In the genomic region with DNA sequence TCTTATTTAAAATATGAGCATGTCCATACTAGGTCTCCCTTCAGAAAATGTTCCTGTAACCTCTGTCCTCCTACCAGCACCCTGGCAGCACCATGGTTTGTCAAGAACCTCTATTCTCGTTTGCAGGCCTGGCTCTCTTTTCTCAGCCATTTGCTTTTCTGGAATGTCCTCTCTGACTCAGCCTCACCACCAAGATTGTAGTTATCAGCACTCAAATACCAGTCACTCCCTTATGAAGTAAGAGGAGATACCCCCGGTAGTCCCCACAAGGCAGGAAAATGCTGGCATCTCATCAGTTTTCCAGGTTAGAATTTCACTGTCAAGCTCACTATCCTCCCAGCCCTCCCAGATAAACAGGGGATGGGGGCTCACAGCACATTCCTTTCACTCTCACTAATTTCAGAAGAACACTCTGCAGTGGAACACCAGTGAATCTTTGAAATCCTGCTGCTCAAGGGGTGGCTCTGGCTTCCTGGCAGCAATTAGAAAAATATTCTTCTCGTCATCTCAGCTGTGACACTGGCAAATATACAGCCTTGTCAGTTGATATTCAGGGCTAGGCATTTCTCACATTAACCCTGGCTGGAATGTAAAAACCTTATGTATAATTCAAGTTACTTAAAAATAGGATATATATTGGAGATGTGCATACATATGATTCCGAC, we compare ENCODE assay signal across 17 cellular contexts.
DNase-seq lines count a peak whose midpoint lies in the region; ATAC-seq and TF ChIP-seq lines count a peak whose summit lies in the region.
"Had no signal": no experiment of that assay in that cellular context is flagged by ENCODE, and none has a peak within 500 bp of the region (broad histone marks: within the 10 kb centered on the region; RNA-seq: fewer than 3 reads in every experiment).

No MANE protein-coding gene starts in this region.

- CTCF ChIA-PET in MCF 10A (lab: Yijun Ruan, JAX) = no interaction called here
- CTCF ChIA-PET in naive thymus-derived CD4-positive, alpha-beta T cell (lab: Charles Lee) = no interaction called here

- DNase-seq in MCF 10A (ENCODE audit: unreplicated experiment) (no peak), breast epithelium (ENCODE audit: low spot score in 2 of 2) (no peak), ascending aorta (ENCODE audit: low spot score in 2 of 2) (no peak), hepatocyte (ENCODE audit: low spot score) (peak; percentile 10), thoracic aorta (ENCODE audit: low spot score) (no peak), T1000 (lab: John Stamatoyannopoulos, UW) (no peak)
- no peak for DNase-seq in naive thymus-derived CD4-positive, alpha-beta T cell
- DNase-seq: activated CD4-positive, alpha-beta T cell treated with anti-CD3 and anti-CD28 coated beads for 4 hours; activated T-cell treated with anti-CD3 and anti-CD28 coated beads for 4 hours; adrenal gland; effector CD4-positive, alpha-beta T cell; nephron progenitor cell; stomach had no signal

- no TSS peak for BruUV-seq in MCF 10A (replicated peaks; lab: Mats Ljungman, UMichigan)

- no peaks in the 10 kb centered on the region for H4K20me1 ChIP-seq in hepatocyte (ENCODE audit: insufficient read depth, poor library complexity, severe bottlenecking)

- peak overlapping the region; percentile 28 for H3K27ac Mint-ChIP-seq in MCF 10A (ENCODE audit: low read depth, unreplicated experiment)
- H3K27ac Mint-ChIP-seq in naive thymus-derived CD4-positive, alpha-beta T cell = no peak overlapping the region
- H3K27ac Mint-ChIP-seq: nephron progenitor cell; T-helper 1 cell treated with Interleukin-12 subunit alpha and Interleukin-12 subunit beta and Interleukin-4 antibody, amounts not matched to agents 30 μg/mL and 1 μg/mL, for 36 hours had no signal

- H3K9me2 ChIP-seq in hepatocyte (replicated peaks; ENCODE audit: insufficient read depth) = no peaks in the 10 kb centered on the region

- no peaks in the 10 kb centered on the region for H3K79me2 ChIP-seq in hepatocyte

- H3K4me1 ChIP-seq in breast epithelium (no peaks in the 10 kb centered on the region), ascending aorta (peaks cover 0 to 8% of the 10 kb centered on the region in 2 donors), hepatocyte (ENCODE audit: insufficient read depth) (no peaks in the 10 kb centered on the region), thoracic aorta (ENCODE audit: control insufficient read depth in 1 of 2, low read depth in 2 of 2) (peaks cover 5 to 12% of the 10 kb centered on the region in 2 donors)
- no peaks in the 10 kb centered on the region for H3K4me1 ChIP-seq in naive thymus-derived CD4-positive, alpha-beta T cell (ENCODE audit: control insufficient read depth in 2 of 2, insufficient read depth in 2 of 2, low read length in 2 of 2)
- H3K4me1 ChIP-seq: adrenal gland, stomach had no signal

- peak; percentile 65 for ATAC-seq in thoracic aorta (ENCODE audit: insufficient number of reproducible peaks, low FRiP score, low read depth)
- no peak for ATAC-seq in HG02870 (IDR thresholded peaks at IDR 0.05; ENCODE audit: unreplicated experiment)
- ATAC-seq in naive thymus-derived CD4-positive, alpha-beta T cell = no peak
- ATAC-seq: left lobe of liver had no signal

- H2AFZ ChIP-seq in hepatocyte = no peak overlapping the region

- WGBS in hepatocyte (ENCODE audit: low lambda C conversion rate, missing lambda C conversion rate) = 53% methylated on average over 4 of the region's 4 CpGs

- H3K27ac ChIP-seq in breast epithelium = no peak overlapping the region
- H3K27ac ChIP-seq in ascending aorta = peak overlapping the region; percentile 52 to 55
- no peak overlapping the region for H3K27ac ChIP-seq in hepatocyte
- peak overlapping the region; percentile 34 to 65 for H3K27ac ChIP-seq in thoracic aorta
- H3K27ac ChIP-seq in naive thymus-derived CD4-positive, alpha-beta T cell (ENCODE audit: low read depth, low read length) = no peak overlapping the region
- H3K27ac ChIP-seq: 22Rv1, adrenal gland, stomach had no signal

- POLR2A ChIA-PET in MCF 10A (lab: Yijun Ruan, JAX) = no interaction called here
- POLR2A ChIA-PET in naive thymus-derived CD4-positive, alpha-beta T cell (lab: Charles Lee) = no interaction called here

- intact Hi-C loops in MCF 10A (cut with micrococcal nuclease) = no loop called here
- intact Hi-C loops in breast epithelium (cut with DNase I; ENCODE audit: low total_unique reads) = no loop called here
- intact Hi-C loops in ascending aorta (cut with DNase I) = no loop called here
- intact Hi-C loops in naive thymus-derived CD4-positive, alpha-beta T cell (cut with micrococcal nuclease) = no loop called here

- no peak for TF ChIP-seq POLR2A in breast epithelium (IDR thresholded peaks at IDR 0.05)

- H3K4me3 ChIP-seq in breast epithelium (no peak overlapping the region), ascending aorta (no peak overlapping the region), hepatocyte (no peak overlapping the region), thoracic aorta (no peak overlapping the region)
- H3K4me3 ChIP-seq in naive thymus-derived CD4-positive, alpha-beta T cell (ENCODE audit: low read length) = no peak overlapping the region
- H3K4me3 ChIP-seq: adrenal gland, stomach had no signal

- no peak overlapping the region for H3K4me2 ChIP-seq in hepatocyte

- no peak for TF ChIP-seq CTCF in MCF 10A (IDR thresholded peaks at IDR 0.05; ENCODE audit: unreplicated experiment)
- TF ChIP-seq CTCF in breast epithelium (IDR thresholded peaks at IDR 0.05) = no peak
- no peak for TF ChIP-seq CTCF in ascending aorta (IDR thresholded peaks at IDR 0.05)
- TF ChIP-seq CTCF in hepatocyte (IDR thresholded peaks at IDR 0.05; ENCODE audit: poor library complexity) = no peak
- no peak for TF ChIP-seq CTCF in thoracic aorta (IDR thresholded peaks at IDR 0.05)

- H3K27me3 ChIP-seq in breast epithelium (no peaks in the 10 kb centered on the region), ascending aorta (no peaks in the 10 kb centered on the region), hepatocyte (no peaks in the 10 kb centered on the region), thoracic aorta (replicated peaks; ENCODE audit: insufficient read depth) (no peaks in the 10 kb centered on the region)
- no peaks in the 10 kb centered on the region for H3K27me3 ChIP-seq in naive thymus-derived CD4-positive, alpha-beta T cell (ENCODE audit: control insufficient read depth in 2 of 2, insufficient read depth in 2 of 2, low read length in 2 of 2)
- H3K27me3 ChIP-seq: adrenal gland, stomach had no signal

- H3K36me3 ChIP-seq in breast epithelium = no peaks in the 10 kb centered on the region
- H3K36me3 ChIP-seq in ascending aorta = no peaks in the 10 kb centered on the region
- no peaks in the 10 kb centered on the region for H3K36me3 ChIP-seq in hepatocyte (replicated peaks; ENCODE audit: insufficient read depth, low read depth)
- H3K36me3 ChIP-seq in thoracic aorta = no peaks in the 10 kb centered on the region
- H3K36me3 ChIP-seq in naive thymus-derived CD4-positive, alpha-beta T cell (ENCODE audit: control insufficient read depth in 2 of 3, insufficient read depth in 3 of 3, low read length in 3 of 3) = no peaks in the 10 kb centered on the region
- H3K36me3 ChIP-seq: adrenal gland, stomach had no signal

- no peaks in the 10 kb centered on the region for H3K27me3 Mint-ChIP-seq in MCF 10A (ENCODE audit: insufficient read depth, unreplicated experiment)
- H3K27me3 Mint-ChIP-seq in naive thymus-derived CD4-positive, alpha-beta T cell = no peaks in the 10 kb centered on the region

- no peak overlapping the region for H3K4me3 Mint-ChIP-seq in MCF 10A (ENCODE audit: unreplicated experiment)
- no peak overlapping the region for H3K4me3 Mint-ChIP-seq in naive thymus-derived CD4-positive, alpha-beta T cell
- H3K4me3 Mint-ChIP-seq: nephron progenitor cell; T-helper 1 cell treated with Interleukin-12 subunit alpha and Interleukin-12 subunit beta and Interleukin-4 antibody, amounts not matched to agents 30 μg/mL and 1 μg/mL, for 36 hours had no signal

- H3K9me3 ChIP-seq in breast epithelium (no peaks in the 10 kb centered on the region), ascending aorta (no peaks in the 10 kb centered on the region), hepatocyte (ENCODE audit: low read depth) (no peaks in the 10 kb centered on the region), thoracic aorta (no peaks in the 10 kb centered on the region)
- no peaks in the 10 kb centered on the region for H3K9me3 ChIP-seq in naive thymus-derived CD4-positive, alpha-beta T cell (ENCODE audit: control insufficient read depth in 2 of 3, low read length in 3 of 3)
- H3K9me3 ChIP-seq: adrenal gland, stomach had no signal

- H3K36me3 Mint-ChIP-seq in MCF 10A (ENCODE audit: insufficient read depth, unreplicated experiment) = no peaks in the 10 kb centered on the region
- H3K36me3 Mint-ChIP-seq in naive thymus-derived CD4-positive, alpha-beta T cell = no peaks in the 10 kb centered on the region

- peaks cover 25% of the 10 kb centered on the region for H3K4me1 Mint-ChIP-seq in MCF 10A (ENCODE audit: insufficient read depth, unreplicated experiment)
- H3K4me1 Mint-ChIP-seq in naive thymus-derived CD4-positive, alpha-beta T cell = no peaks in the 10 kb centered on the region

- peaks cover 9% of the 10 kb centered on the region for H3K9me3 Mint-ChIP-seq in MCF 10A (ENCODE audit: unreplicated experiment)
- peaks cover 0 to 17% (median 7%) of the 10 kb centered on the region in 11 donors for H3K9me3 Mint-ChIP-seq in naive thymus-derived CD4-positive, alpha-beta T cell

Comparison
In these comparisons a context has a peak if more than half of its experiments do, and no peak if none do; other contexts are left out.
1. H3K27ac ChIP-seq: peak in ascending aorta (2 of 2) and thoracic aorta (2 of 2); none in breast epithelium (0 of 2), hepatocyte (single experiment) and naive thymus-derived CD4-positive, alpha-beta T cell (single experiment).